Comparison of ENCODE assay signal across 2 cellular contexts in the genomic region with DNA sequence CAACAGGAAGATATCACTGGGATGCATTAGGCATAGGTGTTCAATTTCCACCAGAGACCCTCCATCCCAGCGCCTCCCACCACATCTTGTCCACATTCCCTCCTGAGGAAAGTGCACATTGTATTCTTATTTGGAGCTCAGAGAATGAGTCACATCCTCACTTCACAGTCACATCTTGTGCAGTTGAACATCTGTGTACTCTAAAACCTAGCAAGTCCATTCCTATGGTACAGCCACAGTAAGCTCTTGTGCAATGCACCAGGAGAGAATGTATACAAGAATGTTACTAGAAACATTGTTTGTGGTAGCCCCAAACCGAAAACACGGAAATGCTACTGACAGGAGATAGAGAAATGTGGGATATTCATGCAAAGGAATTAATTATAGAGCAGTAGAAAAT.
TF ChIP-seq lines count a peak whose summit lies in the region.

No MANE protein-coding gene starts in this region.

TF ChIP-seq in A549, 52 proteins besides CTCF, POLR2A, EP300 and RAD21 (continued from another document):
- TF ChIP-seq, protein P1, sequence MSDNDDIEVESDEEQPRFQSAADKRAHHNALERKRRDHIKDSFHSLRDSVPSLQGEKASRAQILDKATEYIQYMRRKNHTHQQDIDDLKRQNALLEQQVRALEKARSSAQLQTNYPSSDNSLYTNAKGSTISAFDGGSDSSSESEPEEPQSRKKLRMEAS (IDR thresholded peaks at IDR 0.05), result peak; percentile 14; the same call in 1 of the 2 replicates
- no peak for TF ChIP-seq RFX5 (IDR thresholded peaks at IDR 0.05)
- no peak for TF ChIP-seq HOXB13 (CRISPR knock-in tag; IDR thresholded peaks at IDR 0.05; ENCODE audit: low read depth)
- TF ChIP-seq FOSL2 (IDR thresholded peaks at IDR 0.05), result no peak
- peak; percentile 36; the same call in 1 of the 2 replicates for TF ChIP-seq FOSL2 (CRISPR knock-in tag; IDR thresholded peaks at IDR 0.05)

TF ChIP-seq in HCT116, 20 proteins besides CTCF, POLR2A, EP300 and RAD21 (continued from another document):
- TF ChIP-seq CEBPB (IDR thresholded peaks at IDR 0.05; ENCODE audit: low read depth), result peak; percentile 7; the same call in 1 of the 2 replicates
